ENCODE assay signal across 16 cellular contexts in the genomic region with DNA sequence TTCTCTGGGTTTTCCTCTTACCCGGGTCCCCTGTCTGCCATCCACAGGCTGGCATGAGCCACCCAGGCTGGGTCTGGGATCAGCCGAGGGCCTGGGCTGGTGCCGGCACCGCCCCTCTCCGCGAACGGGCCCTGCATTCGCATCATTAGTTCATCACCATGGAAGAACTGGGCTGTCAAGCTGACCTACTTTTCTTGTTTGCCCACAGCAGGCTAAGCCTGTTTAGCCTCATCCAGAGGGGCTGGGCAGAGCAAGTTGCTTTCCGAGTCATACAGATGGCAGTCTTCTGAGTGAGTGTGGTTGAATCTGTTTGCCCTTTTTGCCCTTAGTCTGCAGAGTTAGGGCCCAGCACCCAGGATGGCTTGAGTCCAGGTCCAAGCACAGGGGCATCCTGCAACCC.
DNase-seq lines count a peak whose midpoint lies in the region; ATAC-seq and TF ChIP-seq lines count a peak whose summit lies in the region.
"Had no signal": no experiment of that assay in that cellular context is flagged by ENCODE, and none has a peak within 500 bp of the region (broad histone marks: within the 10 kb centered on the region; RNA-seq: fewer than 3 reads in every experiment).

No MANE protein-coding gene starts in this region.

- H3K4me1 ChIP-seq in PC-9 (replicated peaks; ENCODE audit: insufficient read depth): peaks cover 87% of the 10 kb centered on the region
- H3K4me1 ChIP-seq in prostate gland (replicated peaks): no peaks in the 10 kb centered on the region
- no peaks in the 10 kb centered on the region for H3K4me1 ChIP-seq in mesendoderm (ENCODE audit: control insufficient read depth, low read depth, low read length)
- H3K4me1 ChIP-seq: HAP-1 had no signal

- H3K4me2 ChIP-seq in PC-9 (peak overlapping the region; percentile 65), mesendoderm (ENCODE audit: low read length) (no peak overlapping the region)

- peak; percentile 20 for DNase-seq in DMS53 treated with DMSO at 0.1 percent for 48 hours (lab: John Stamatoyannopoulos, UW; ENCODE audit: unreplicated experiment)
- DNase-seq in PC-9: peak; percentile 77 to 91
- peak; percentile 73 for DNase-seq in prostate gland (ENCODE audit: low spot score)
- no peak for DNase-seq in activated T-cell treated with anti-CD3 and anti-CD28 coated beads, Interleukin-2, amount 50 U/mL, for 1 hour
- DNase-seq in mesendoderm: no peak
- DNase-seq in NCI-H2171 treated with DMSO at 0.1 percent for 48 hours (lab: John Stamatoyannopoulos, UW): no peak
- DNase-seq: activated CD4-positive, alpha-beta T cell treated with anti-CD3 and anti-CD28 coated beads for 4 hours; activated naive CD8-positive, alpha-beta T cell treated with anti-CD3 and anti-CD28 coated beads for 36 hours; activated T-cell treated with anti-CD3 and anti-CD28 coated beads, Interleukin-2, amount 50 U/mL, for 4 hours; DMS 273 treated with DMSO at 0.1 percent for 48 hours; NCI-H1694 treated with DMSO at 0.1 percent for 48 hours; NCI-H510A treated with DMSO at 0.1 percent for 48 hours; small intestine had no signal

- 28% methylated on average over 9 of the region's 9 CpGs for WGBS in prostate gland
- no CpG with 5 or more reads among the region's 9 CpGs for WGBS in mesendoderm (ENCODE audit: extremely low coverage, insufficient coverage, low lambda C conversion rate)

- no peaks in the 10 kb centered on the region for H3K9me3 ChIP-seq in PC-9 (ENCODE audit: insufficient read depth, low read depth)
- no peaks in the 10 kb centered on the region for H3K9me3 ChIP-seq in prostate gland
- H3K9me3 ChIP-seq: HAP-1 had no signal

- no peak overlapping the region for H2AK5ac ChIP-seq in mesendoderm (ENCODE audit: low read length)

- no peak overlapping the region for H3K56ac ChIP-seq in mesendoderm (ENCODE audit: low read length)

- H3K79me1 ChIP-seq in mesendoderm (ENCODE audit: low read length): no peaks in the 10 kb centered on the region

- H4K5ac ChIP-seq in mesendoderm (ENCODE audit: low read length): no peak overlapping the region

- H3K4ac ChIP-seq in mesendoderm (ENCODE audit: low read depth, low read length): no peak overlapping the region

- H3K9ac ChIP-seq in mesendoderm (ENCODE audit: low read length): no peak overlapping the region

- POLR2A ChIA-PET in PC-9 (lab: Charles Lee; ENCODE audit: unreplicated experiment): interaction anchor here (0.6 kb wide), 1 partner anchor 15 kb away, joined by 4 read pairs; no protein-coding TSS in a partner anchor

- intact Hi-C loops in PC-9 (cut with micrococcal nuclease; ENCODE audit: unreplicated experiment): loop anchor here (10.0 kb wide), 1 partner anchor 97 kb away; no protein-coding TSS in a partner anchor
- intact Hi-C loops in prostate gland (cut with DNase I): no loop called here

- H3K4me3 ChIP-seq in PC-9 (no peak overlapping the region; the same call in 1 of the 2 replicates), prostate gland (no peak overlapping the region), mesendoderm (ENCODE audit: low read length) (no peak overlapping the region)
- H3K4me3 ChIP-seq: HAP-1 had no signal

- H2BK5ac ChIP-seq in mesendoderm (ENCODE audit: low read length): no peak overlapping the region

- CTCF ChIA-PET in PC-9 (lab: Charles Lee): no interaction called here

- H4K20me1 ChIP-seq in PC-9 (ENCODE audit: insufficient read depth): peaks cover 24% of the 10 kb centered on the region

- no peak overlapping the region for H3K18ac ChIP-seq in mesendoderm (ENCODE audit: low read length)

- ATAC-seq in esophagus mucosa: peak; percentile 80
- ATAC-seq in HG02571 (IDR thresholded peaks at IDR 0.05; ENCODE audit: unreplicated experiment): no peak
- ATAC-seq: activated T-cell treated with anti-CD3 and anti-CD28 coated beads, Interleukin-2, amount 50 U/mL, for 4 hours had no signal

- H3K36me3 ChIP-seq in PC-9 (ENCODE audit: low read depth) (peaks cover 23% of the 10 kb centered on the region; the same call in 1 of the 2 replicates), prostate gland (no peaks in the 10 kb centered on the region), mesendoderm (ENCODE audit: control insufficient read depth, insufficient read depth, low read length) (no peaks in the 10 kb centered on the region)
- H3K36me3 ChIP-seq: HAP-1 had no signal

- peaks cover 80% of the 10 kb centered on the region for H3F3A ChIP-seq in PC-9 (ENCODE audit: insufficient read depth, low read depth)

- no TSS peak for BruUV-seq in PC-9 (replicated peaks; lab: Mats Ljungman, UMichigan)

- TF ChIP-seq CTCF in PC-9 (conservative IDR thresholded peaks at IDR 0.05) (no peak), prostate gland (IDR thresholded peaks at IDR 0.05) (no peak)

- H3K79me2 ChIP-seq in PC-9 (ENCODE audit: low read depth) (peaks cover 82% of the 10 kb centered on the region), mesendoderm (ENCODE audit: control insufficient read depth, insufficient read depth, low read length) (no peaks in the 10 kb centered on the region)

- no peak overlapping the region for H2BK15ac ChIP-seq in mesendoderm (replicated peaks; ENCODE audit: low read depth)

- peak overlapping the region; percentile 56 for H3K27ac ChIP-seq in PC-9
- H3K27ac ChIP-seq in prostate gland: peak overlapping the region in 1 of 2 donors; percentile 24
- H3K27ac ChIP-seq in mesendoderm (ENCODE audit: low read depth, low read length): no peak overlapping the region

- H3K27me3 ChIP-seq in PC-9 (ENCODE audit: insufficient read depth, low read depth) (no peaks in the 10 kb centered on the region), prostate gland (replicated peaks; ENCODE audit: insufficient read depth) (no peaks in the 10 kb centered on the region), mesendoderm (ENCODE audit: insufficient read depth, low read length, poor library complexity) (no peaks in the 10 kb centered on the region)

- H4K8ac ChIP-seq in mesendoderm (ENCODE audit: low read depth, low read length): no peak overlapping the region

- no peaks in the 10 kb centered on the region for H3K9me2 ChIP-seq in PC-9 (ENCODE audit: insufficient read depth)

- H3K23ac ChIP-seq in mesendoderm (ENCODE audit: low read length): no peak overlapping the region

- TF ChIP-seq POLR2A in prostate gland (IDR thresholded peaks at IDR 0.05): no peak

- H2AFZ ChIP-seq in PC-9: no peak overlapping the region

- no peak overlapping the region for H2BK120ac ChIP-seq in mesendoderm (ENCODE audit: low read depth, low read length)

Comparison
In these comparisons a context has a peak if more than half of its experiments do, and no peak if none do; other contexts are left out.
1. DNase-seq: peak in DMS53 treated with DMSO at 0.1 percent for 48 hours (single experiment), PC-9 (2 of 2) and prostate gland (single experiment); none in activated T-cell treated with anti-CD3 and anti-CD28 coated beads, Interleukin-2, amount 50 U/mL, for 1 hour (single experiment), mesendoderm (single experiment) and NCI-H2171 treated with DMSO at 0.1 percent for 48 hours (single experiment).